28 cellular contexts compared by ENCODE assay signal in genomic region chr16:2991566-2992261, GRCh38. TPM values are rescaled to one million over a fixed set of nuclear protein-coding genes. Genes with fewer than 3 reads are reported as not detected.
"Had no signal": no experiment of that assay in that cellular context is flagged by ENCODE, and none has a peak within 500 bp of the region (broad histone marks: within the 10 kb centered on the region; RNA-seq: fewer than 3 reads in every experiment).

No MANE protein-coding gene starts in this region.

- DNase-seq: activated CD4-positive, alpha-beta T cell treated with anti-CD3 and anti-CD28 coated beads for 48 hours; activated CD4-positive, alpha-beta T cell treated with anti-CD3 and anti-CD28 coated beads, Interleukin-2, amount 50 U/mL, for 4 hours; activated CD4-positive, CD25-positive, alpha-beta regulatory T cell treated with anti-CD3 and anti-CD28 coated beads, Interleukin-2, amount 50 U/mL, for 72 hours; activated CD8-positive, alpha-beta memory T cell treated with anti-CD3 and anti-CD28 coated beads, Interleukin-2, amount 50 U/mL, for 48 hours; activated CD8-positive, alpha-beta T cell treated with anti-CD3 and anti-CD28 coated beads, Interleukin-2, amount 10 ng/mL, durations not matched to agents 7 days and 5 days; activated effector memory CD4-positive, alpha-beta T cell treated with Interleukin-2 at 50 U/mL for 16 hours; activated naive CD4-positive, alpha-beta T cell treated with Interleukin-2 at 50 U/mL for 16 hours; activated naive CD8-positive, alpha-beta T cell treated with anti-CD3 and anti-CD28 coated beads, Interleukin-2, amount 50 U/mL, for 24 hours; activated T-cell treated with anti-CD3 and anti-CD28 coated beads, Interleukin-2, amount 50 U/mL, for 1 hour; amniotic stem cell; body of pancreas; central memory CD4-positive, alpha-beta T cell; MM.1S; NCI-H1105; NCI-H1436 treated with DMSO at 0.1 percent for 48 hours; NCI-H187 treated with DMSO at 0.1 percent for 48 hours; NCI-H2081 treated with DMSO at 0.1 percent for 48 hours; NCI-H446; NCI-H524; T-helper 1 cell; WERI-Rb-1 had no signal

- H3K27ac ChIP-seq: ascending aorta, body of pancreas, SK-N-MC, WERI-Rb-1 had no signal

- H3K4me1 ChIP-seq: ascending aorta had no signal

- H3K36me3 ChIP-seq: ascending aorta, WERI-Rb-1 had no signal

- H3K9me3 ChIP-seq: ascending aorta, body of pancreas had no signal

- ATAC-seq: activated CD8-positive, alpha-beta T cell treated with anti-CD3 and anti-CD28 coated beads, Interleukin-2, amount 10 ng/mL, durations not matched to agents 7 days and 5 days; activated naive CD4-positive, alpha-beta T cell treated with anti-CD3 and anti-CD28 coated beads, Interleukin-2, amount 50 U/mL, for 72 hours; activated naive CD8-positive, alpha-beta T cell treated with anti-CD3 and anti-CD28 coated beads, Interleukin-2, amount 50 U/mL, for 24 hours; body of pancreas; Right ventricle myocardium inferior had no signal

- FAIRE-seq: bronchial epithelial cell had no signal

- H3K27me3 ChIP-seq: ascending aorta, body of pancreas had no signal

- H3K4me3 ChIP-seq: ascending aorta, body of pancreas, SK-N-MC had no signal

RNA-seq across cellular contexts. Expression of gene PKMYT1, which starts 11.5 kb away (rescaled TPM):
- total RNA-seq: ascending aorta had no signal

RNA-seq across cellular contexts. Expression of gene CLDN9, which starts 21.0 kb away (rescaled TPM):
- total RNA-seq: activated T-helper 1 cell treated with anti-CD3 and anti-CD28 coated beads, Interleukin-12 subunit alpha, Interleukin-12 subunit beta, Interleukin-2, Interleukin-4 antibody, amounts not matched to agents 30 ng/mL and 10 ng/mL and 1 ng/mL, durations not matched to agents 14 hours and 24 hours and 36 hours; ascending aorta had no signal

RNA-seq across cellular contexts. Expression of gene CLDN6, which starts 26.3 kb away (rescaled TPM):
- total RNA-seq: activated CD8-positive, alpha-beta T cell treated with anti-CD3 and anti-CD28 coated beads, Interleukin-2, amount 10 ng/mL, durations not matched to agents 7 days and 5 days; activated naive CD4-positive, alpha-beta T cell treated with anti-CD3 and anti-CD28 coated beads, Interleukin-2, amount 50 U/mL, for 72 hours; activated T-helper 1 cell treated with anti-CD3 and anti-CD28 coated beads, Interleukin-12 subunit alpha, Interleukin-12 subunit beta, Interleukin-2, Interleukin-4 antibody, amounts not matched to agents 30 ng/mL and 10 ng/mL and 1 ng/mL, durations not matched to agents 14 hours and 24 hours and 36 hours; ascending aorta; bronchial epithelial cell; Right ventricle myocardium inferior; T-helper 2 cell treated with Interferon-gamma antibody and Interleukin-4, amounts not matched to agents 100 ng/mL and 5 ng/mL, for 36 hours had no signal

RNA-seq across cellular contexts. Expression of gene KREMEN2, which starts 27.6 kb away (rescaled TPM):
- total RNA-seq: activated naive CD4-positive, alpha-beta T cell treated with anti-CD3 and anti-CD28 coated beads, Interleukin-2, amount 50 U/mL, for 72 hours; ascending aorta; Right ventricle myocardium inferior; T-helper 2 cell treated with Interferon-gamma antibody and Interleukin-4, amounts not matched to agents 100 ng/mL and 5 ng/mL, for 36 hours had no signal
